8 cellular contexts compared by ENCODE assay signal in the genomic region with DNA sequence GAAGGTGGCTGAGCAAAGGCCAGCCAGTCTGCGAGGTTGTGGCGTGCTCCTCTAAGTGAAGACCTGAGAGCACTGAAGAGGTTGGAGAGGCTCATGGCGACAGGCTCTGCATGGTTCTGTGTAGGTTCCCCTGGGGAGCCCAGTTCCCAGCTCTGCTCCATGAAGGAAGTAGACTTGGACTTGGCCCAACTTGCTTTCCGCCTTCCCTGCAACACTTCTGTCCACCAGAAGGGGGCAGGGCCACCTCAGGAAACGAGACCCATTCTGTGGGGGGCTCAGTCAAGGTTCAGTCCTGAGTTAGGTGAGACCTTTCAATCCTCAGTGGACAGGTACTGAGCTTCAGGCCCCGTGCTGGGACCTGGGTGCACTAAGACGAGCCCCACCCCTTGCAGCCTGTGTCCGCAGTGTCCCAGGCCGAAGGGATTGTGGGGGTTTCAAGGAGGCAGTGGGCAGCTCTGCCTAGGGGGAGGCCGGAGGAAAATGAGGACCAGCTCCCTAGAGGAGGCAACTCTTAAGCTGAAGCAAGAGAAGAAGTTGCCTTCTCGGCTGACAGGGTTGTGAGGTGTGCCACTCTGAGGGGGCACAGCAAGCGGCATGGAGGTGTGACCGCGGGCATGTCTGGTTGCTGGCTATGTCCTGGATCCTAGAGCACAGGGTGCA. TPM values are rescaled to one million over a fixed set of nuclear protein-coding genes. Genes with fewer than 3 reads are reported as not detected.
DNase-seq lines count a peak whose midpoint lies in the region; ATAC-seq and TF ChIP-seq lines count a peak whose summit lies in the region.

No MANE protein-coding gene starts in this region.

- no peaks in the 10 kb centered on the region for H3F3A ChIP-seq in PC-3 (ENCODE audit: low read length, unreplicated experiment)

- DNase-seq in GM13977 (ENCODE audit: low spot score) (peak; percentile 70), PC-3 (peak; percentile 87), brain microvascular endothelial cell (peak; percentile 25), inferior parietal cortex (ENCODE audit: extremely low spot score) (peak; percentile 70), T-helper 17 cell (no peak)
- peak; percentile 22 for DNase-seq in stimulated activated CD4-positive, alpha-beta T cell treated with anti-CD3 and anti-CD28 coated beads, Interleukin-1b, Interleukin-23, amount 100 ng/mL, for 48 hours

- H3K9me2 ChIP-seq in PC-3 (replicated peaks; ENCODE audit: low read length): no peaks in the 10 kb centered on the region

- H3K9me3 ChIP-seq in BLaER1 treated with 17β-estradiol and CSF1 and Interleukin-3, amounts not matched to agents 10 nM and 100 nM (replicated peaks in 1 of 11): no peaks in the 10 kb centered on the region
- H3K9me3 ChIP-seq in PC-3 (ENCODE audit: low read length) (no peaks in the 10 kb centered on the region), T-helper 17 cell (ENCODE audit: control insufficient read depth, low read length, poor library complexity, severe bottlenecking) (no peaks in the 10 kb centered on the region)

- no peak overlapping the region for H3K27ac ChIP-seq in BLaER1 treated with 17β-estradiol and CSF1 and Interleukin-3, amounts not matched to agents 10 nM and 100 nM
- no peak overlapping the region for H3K27ac ChIP-seq in PC-3 (ENCODE audit: low read length)
- H3K27ac ChIP-seq in brain microvascular endothelial cell: no peak overlapping the region

- no peaks in the 10 kb centered on the region for H3K27me3 ChIP-seq in BLaER1 treated with 17β-estradiol and CSF1 and Interleukin-3, amounts not matched to agents 10 nM and 100 nM
- H3K27me3 ChIP-seq in PC-3 (ENCODE audit: low read length) (no peaks in the 10 kb centered on the region), brain microvascular endothelial cell (replicated peaks) (no peaks in the 10 kb centered on the region)

- CTCF ChIA-PET in PC-3 (lab: Charles Lee): interaction anchor here (0.5 to 0.8 kb wide), 5 partner anchors 14 to 87 kb away, joined by 3 to 10 read pairs (median 4); a partner anchor contains a TSS

- peaks cover 2% of the 10 kb centered on the region for H3K4me1 Mint-ChIP-seq in T-helper 17 cell

- no TSS peak for BruUV-seq in PC-3 (replicated peaks; lab: Mats Ljungman, UMichigan)

- POLR2A ChIA-PET in PC-3 (lab: Charles Lee; ENCODE audit: unreplicated experiment): no interaction called here

- H2AFZ ChIP-seq in PC-3 (ENCODE audit: low read length): peak overlapping the region; percentile 2; the same call in 1 of the 2 replicates

- H3K79me2 ChIP-seq in PC-3 (ENCODE audit: low read length): no peaks in the 10 kb centered on the region

- peaks cover 37% of the 10 kb centered on the region for H3K27me3 Mint-ChIP-seq in T-helper 17 cell

- peak overlapping the region in 7 of 11 experiments; percentile 2 to 32 (median 17); a peak in 5 of 22 replicates for H3K4me2 ChIP-seq in BLaER1 treated with 17β-estradiol and CSF1 and Interleukin-3, amounts not matched to agents 10 nM and 100 nM
- H3K4me2 ChIP-seq in PC-3 (ENCODE audit: low read length): peak overlapping the region; percentile 4; the same call in 1 of the 2 replicates

- no peak overlapping the region for H3K9ac ChIP-seq in BLaER1 treated with 17β-estradiol and CSF1 and Interleukin-3, amounts not matched to agents 10 nM and 100 nM
- no peak overlapping the region for H3K9ac ChIP-seq in PC-3 (ENCODE audit: low read length)

- H3K4me3 Mint-ChIP-seq in T-helper 17 cell: no peak overlapping the region

- H4K20me1 ChIP-seq in BLaER1 treated with 17β-estradiol and CSF1 and Interleukin-3, amounts not matched to agents 10 nM and 100 nM: peaks cover 0 to 7% (median 0%) of the 10 kb centered on the region in 11 experiments; a peak in 1 of 22 replicates
- H4K20me1 ChIP-seq in PC-3 (ENCODE audit: low read length): no peaks in the 10 kb centered on the region

- peak; percentile 65 for ATAC-seq in PC-3
- no peak for ATAC-seq in HG03175 (IDR thresholded peaks at IDR 0.05; ENCODE audit: unreplicated experiment)
- ATAC-seq in T-helper 17 cell: no peak

- in situ Hi-C loops in GM13977 (cut with MboI; ENCODE audit: low pct_unique_long_range_greater_than_20kb, low sequenced_read_pairs, unreplicated experiment) (no loop called here), brain microvascular endothelial cell (cut with HindIII; ENCODE audit: low pct_ligation_motif_present, low sequenced_read_pairs) (no loop called here)

- H3K36me3 ChIP-seq in BLaER1 treated with 17β-estradiol and CSF1 and Interleukin-3, amounts not matched to agents 10 nM and 100 nM: no peaks in the 10 kb centered on the region
- H3K36me3 ChIP-seq in PC-3 (ENCODE audit: low read depth, low read length) (no peaks in the 10 kb centered on the region), brain microvascular endothelial cell (replicated peaks) (no peaks in the 10 kb centered on the region)

- no peaks in the 10 kb centered on the region for H3K36me3 Mint-ChIP-seq in T-helper 17 cell (ENCODE audit: low read depth)

- H3K4me1 ChIP-seq in BLaER1 treated with 17β-estradiol and CSF1 and Interleukin-3, amounts not matched to agents 10 nM and 100 nM: peaks cover 13 to 31% (median 27%) of the 10 kb centered on the region in 10 experiments; a peak in 19 of 20 replicates
- H3K4me1 ChIP-seq in PC-3 (ENCODE audit: insufficient read depth, low read length): peaks cover 11% of the 10 kb centered on the region

- intact Hi-C loops in PC-3 (cut with micrococcal nuclease): no loop called here

- no peak overlapping the region for H3K27ac Mint-ChIP-seq in T-helper 17 cell

- no peak overlapping the region for H3K4me3 ChIP-seq in BLaER1 treated with 17β-estradiol and CSF1 and Interleukin-3, amounts not matched to agents 10 nM and 100 nM
- H3K4me3 ChIP-seq in PC-3 (ENCODE audit: low read length) (no peak overlapping the region), brain microvascular endothelial cell (ENCODE audit: low read depth, low read length) (no peak overlapping the region)

- peak; percentile 88 for TF ChIP-seq CTCF in GM13977 (IDR thresholded peaks at IDR 0.05; ENCODE audit: extremely low read depth, insufficient read depth, missing control alignments)
- peak; percentile 100 for TF ChIP-seq CTCF in PC-3 (conservative IDR thresholded peaks at IDR 0.05; ENCODE audit: low read depth, low read length)
- TF ChIP-seq CTCF in brain microvascular endothelial cell (IDR thresholded peaks at IDR 0.05; ENCODE audit: low read depth, low read length, missing control alignments): peak; percentile 95

RNA-seq across cellular contexts. Expression of a gene that starts 15.0 kb away (rescaled TPM):
- total RNA-seq in PC-3 (2014; rRNA removed): 277 and 283 TPM in 2 replicates
- total RNA-seq in T-helper 17 cell: 1 to 10 TPM; 8.1 TPM

Comparison
In these comparisons a context has a peak if more than half of its experiments do, and no peak if none do; other contexts are left out.
1. DNase-seq: peak in GM13977 (single experiment), PC-3 (single experiment), brain microvascular endothelial cell (single experiment), inferior parietal cortex (single experiment) and stimulated activated CD4-positive, alpha-beta T cell treated with anti-CD3 and anti-CD28 coated beads, Interleukin-1b, Interleukin-23, amount 100 ng/mL, for 48 hours (single experiment); none in T-helper 17 cell (0 of 3).
2. RNA of a gene that starts 15.0 kb away (total RNA-seq): 277 to 283 TPM in PC-3; 8.1 TPM in T-helper 17 cell; every median in the first group is over 10 times any median in the second.
3. Peak in every context shown above with its lines, with median percentiles within 50 percentile points of each other: CTCF ChIP-seq.